Comparison of ENCODE assay signal across 12 cellular contexts in genomic region chr1:19998823-19999222, GRCh38. TPM values are rescaled to one million over a fixed set of nuclear protein-coding genes. Genes with fewer than 3 reads are reported as not detected.
DNase-seq lines count a peak whose midpoint lies in the region; ATAC-seq and TF ChIP-seq lines count a peak whose summit lies in the region.
"Not testable (repeated sequence)": the region's sequence is repeated elsewhere in the genome, so short reads cannot be mapped to it uniquely, and the experiment has no call there.
"Had no signal": no experiment of that assay in that cellular context is flagged by ENCODE, and none has a peak within 500 bp of the region (broad histone marks: within the 10 kb centered on the region; RNA-seq: fewer than 3 reads in every experiment).

No MANE protein-coding gene starts in this region.

- ATAC-seq in Right ventricle myocardium superior (ENCODE audit: poor library complexity), result not testable (repeated sequence)

- not testable (repeated sequence) for DNase-seq in AG09309 (ENCODE audit: low read depth); right atrium auricular region (ENCODE audit: low spot score)
- peak; percentile 14 for DNase-seq in HCEC 1CT
- peak; percentile 9 for DNase-seq in RPMI7951 (ENCODE audit: low read depth)
- peak; percentile 6 for DNase-seq in choroid plexus epithelial cell (ENCODE audit: low read depth)
- DNase-seq in fibroblast of peridontal ligament (ENCODE audit: extremely low read depth), result peak; percentile 9
- peak; percentile 46 for DNase-seq in Right ventricle myocardium superior
- DNase-seq in lung microvascular endothelial cell (ENCODE audit: low read depth in 2 of 2), result peak; percentile 17 to 48

- TF ChIP-seq CTCF in AG09309 (IDR thresholded peaks at IDR 0.05; ENCODE audit: control insufficient read depth, insufficient read depth, low read depth, low read length, missing control alignments) (peak; percentile 20), choroid plexus epithelial cell (conservative IDR thresholded peaks at IDR 0.05; ENCODE audit: low read depth, low read length) (peak; percentile 24), right atrium auricular region (IDR thresholded peaks at IDR 0.05) (peak in 1 of 2 donors; percentile 45)

- H3K27ac ChIP-seq in right atrium auricular region, result peak overlapping the region; percentile 26 to 31

- intact Hi-C loops in Right ventricle myocardium superior (cut with DNase I), result not testable (repeated sequence)

- not testable (repeated sequence) for H3K4me3 ChIP-seq in AG09309 (ENCODE audit: control insufficient read depth, low read depth, low read length); choroid plexus epithelial cell (ENCODE audit: low read depth, low read length); right atrium auricular region

- H3K27me3 ChIP-seq in right atrium auricular region, result not testable (repeated sequence)

- H3K4me1 ChIP-seq in right atrium auricular region, result peaks cover 0 to 16% of the 10 kb centered on the region in 2 donors

- not testable (repeated sequence) for H3K36me3 ChIP-seq in right atrium auricular region

- H3K9me3 ChIP-seq in right atrium auricular region, result not testable (repeated sequence)

RNA-seq across cellular contexts. Expression of gene PLA2G2A, which starts 19.4 kb away (rescaled TPM):
- not detected in 2 replicates for total RNA-seq in RPMI7951 (2014; rRNA removed; shearing (Covaris generic))
- total RNA-seq in Right ventricle myocardium superior, result 154 TPM
- 1,000 to 10,000 TPM in 1 of 2 donors, 100 to 1,000 TPM in 1; 185 to 1,320 TPM for total RNA-seq in right atrium auricular region
- total RNA-seq in lung microvascular endothelial cell, result not detected in 2 replicates
- total RNA-seq: CD4-positive, CD25-positive, alpha-beta regulatory T cell; G401; K562; M059J had no signal

Comparison
In these comparisons a context has a peak if more than half of its experiments do, and no peak if none do; other contexts are left out.
1. RNA of gene PLA2G2A, which starts 19.4 kb away (total RNA-seq): 185 to 1,320 TPM in right atrium auricular region and 154 TPM in Right ventricle myocardium superior (single experiment); not detected in RPMI7951 and not detected in lung microvascular endothelial cell; every median in the first group is over 100 times any median in the second.